In the genomic region with DNA sequence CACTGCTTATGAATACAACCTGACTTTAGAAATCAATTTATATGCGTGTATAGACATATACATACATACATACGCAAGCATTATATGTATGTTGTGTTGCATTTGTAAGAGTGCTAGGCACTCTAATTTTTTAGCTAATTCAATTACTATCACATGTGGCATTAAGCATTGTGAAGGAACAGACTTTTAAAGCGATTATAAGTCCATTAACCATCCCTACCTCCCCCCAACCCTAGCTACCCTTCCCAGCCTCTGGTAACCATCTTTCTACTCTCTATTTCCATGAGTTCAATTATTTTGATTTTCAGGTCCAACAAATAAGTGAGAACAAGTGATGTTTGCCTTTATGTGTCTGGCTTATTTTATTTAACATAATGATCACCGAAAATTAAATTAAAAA, we compare ENCODE assay signal across 24 cellular contexts.
DNase-seq lines count a peak whose midpoint lies in the region; ATAC-seq and TF ChIP-seq lines count a peak whose summit lies in the region.
"Had no signal": no experiment of that assay in that cellular context is flagged by ENCODE, and none has a peak within 500 bp of the region (broad histone marks: within the 10 kb centered on the region; RNA-seq: fewer than 3 reads in every experiment).

No MANE protein-coding gene starts in this region.

- DNase-seq in SK-N-SH (peak; percentile 31), BE2C (peak; percentile 15), NCI-H82 (lab: John Stamatoyannopoulos, UW) (peak; percentile 90), SK-N-DZ (ENCODE audit: low spot score) (no peak), NCI-H1930 (lab: John Stamatoyannopoulos, UW) (no peak)
- DNase-seq: AML-193; C1 segment of cervical spinal cord; CD4-positive, alpha-beta memory T cell; CD4-positive, CD25-positive, alpha-beta regulatory T cell; CD8-positive, alpha-beta memory T cell; COR-L47; DMS 273 treated with DMSO at 0.1 percent for 48 hours; DMS153; DMS53; DMS79; DND-41; EL; GDM1 had no signal

- no peak overlapping the region for H2AFZ ChIP-seq in SK-N-SH (ENCODE audit: low read depth)

- POLR2A ChIA-PET in SK-N-SH (lab: Yijun Ruan, JAX) = interaction anchor here (0.6 kb wide), 1 partner anchor 1168 kb away, joined by 3 read pairs; no protein-coding TSS in a partner anchor

- H4K20me1 ChIP-seq in SK-N-SH (ENCODE audit: insufficient read depth) = no peaks in the 10 kb centered on the region
- H4K20me1 ChIP-seq: BLaER1 had no signal

- H3K36me3 ChIP-seq in SK-N-SH (replicated peaks in 1 of 2; ENCODE audit: control insufficient read depth in 1 of 2, insufficient read depth in 2 of 2, low read length in 1 of 2) (no peaks in the 10 kb centered on the region), BE2C (no peaks in the 10 kb centered on the region)
- H3K36me3 ChIP-seq: BLaER1 had no signal

- H3K79me2 ChIP-seq in SK-N-SH (ENCODE audit: insufficient read depth) = no peaks in the 10 kb centered on the region

- TF ChIP-seq CTCF in SK-N-SH (IDR thresholded peaks at IDR 0.05) = no peak
- TF ChIP-seq CTCF in BE2C (IDR thresholded peaks at IDR 0.05; ENCODE audit: low read depth, low read length) = no peak
- peak; percentile 53 for TF ChIP-seq CTCF in subcutaneous adipose tissue (IDR thresholded peaks at IDR 0.05; ENCODE audit: low read depth)

- no peak for TF ChIP-seq RAD21 in SK-N-SH (IDR thresholded peaks at IDR 0.05; ENCODE audit: low read length)

- 28% methylated on average over 4 of the region's 4 CpGs for WGBS in SK-N-SH (ENCODE audit: low lambda C conversion rate)

- H3K27me3 ChIP-seq in SK-N-SH (ENCODE audit: insufficient read depth) (no peaks in the 10 kb centered on the region), BE2C (no peaks in the 10 kb centered on the region)
- H3K27me3 ChIP-seq: BLaER1 had no signal

- no peak for ATAC-seq in SK-N-SH treated with all-trans-retinoic acid at 6 μM for 48 hours
- ATAC-seq: A549, GM12878 had no signal

- H3K4me3 ChIP-seq in SK-N-SH (ENCODE audit: low read depth in 2 of 2, low read length in 1 of 2) = no peak overlapping the region
- H3K4me3 ChIP-seq in BE2C (ENCODE audit: low read depth, low read length) = no peak overlapping the region
- H3K4me3 ChIP-seq: A549, BLaER1, GM12878 had no signal

- H3K4me1 ChIP-seq in SK-N-SH (ENCODE audit: control insufficient read depth in 1 of 2, insufficient read depth in 2 of 2, low read depth in 1 of 2, low read length in 1 of 2) (no peaks in the 10 kb centered on the region; a peak in 1 of 4 replicates), BE2C (peaks cover 4% of the 10 kb centered on the region; the same call in 1 of the 2 replicates)
- H3K4me1 ChIP-seq: A549, BLaER1 had no signal

- no peaks in the 10 kb centered on the region; the same call in 1 of the 2 replicates for H3K9me2 ChIP-seq in SK-N-SH

- H3K4me2 ChIP-seq in SK-N-SH = no peak overlapping the region
- H3K4me2 ChIP-seq: A549, BLaER1 had no signal

- H3K9me3 ChIP-seq in SK-N-SH (no peaks in the 10 kb centered on the region), BE2C (no peaks in the 10 kb centered on the region)
- H3K9me3 ChIP-seq: A549, BLaER1 had no signal

- H3F3A ChIP-seq in SK-N-SH (replicated peaks; ENCODE audit: insufficient read depth) = no peaks in the 10 kb centered on the region

- no peak overlapping the region for H3K9ac ChIP-seq in SK-N-SH
- H3K9ac ChIP-seq: BLaER1 had no signal

- peak overlapping the region in 1 of 2 experiments; percentile 53; a peak in 2 of 4 replicates for H3K27ac ChIP-seq in SK-N-SH (ENCODE audit: low read depth in 2 of 2, low read length in 1 of 2)
- H3K27ac ChIP-seq: 22Rv1, A549, BLaER1 had no signal

- CTCF ChIA-PET in SK-N-SH (lab: Yijun Ruan, JAX) = interaction anchor here (1.1 to 1.7 kb wide), 3 partner anchors 8 to 247 kb away, joined by 3 to 7 read pairs (median 3); no protein-coding TSS in a partner anchor

- TF ChIP-seq EP300 in SK-N-SH (IDR thresholded peaks at IDR 0.05; ENCODE audit: borderline replicate concordance in 1 of 2, low read depth in 1 of 2, low read length in 1 of 2) = peak in 1 of 2 experiments; percentile 12; a peak in 1 of 4 replicates

TF ChIP-seq in SK-N-SH, 30 proteins besides CTCF, POLR2A, EP300 and RAD21 (continues in another document):
- no peak for TF ChIP-seq RFX5 (IDR thresholded peaks at IDR 0.05; ENCODE audit: low read length)
- TF ChIP-seq TCF12 (IDR thresholded peaks at IDR 0.05) = no peak
- TF ChIP-seq EZH2phosphoT487 (IDR thresholded peaks at IDR 0.05; ENCODE audit: borderline replicate concordance, low read depth) = no peak
- TF ChIP-seq, protein P1, sequence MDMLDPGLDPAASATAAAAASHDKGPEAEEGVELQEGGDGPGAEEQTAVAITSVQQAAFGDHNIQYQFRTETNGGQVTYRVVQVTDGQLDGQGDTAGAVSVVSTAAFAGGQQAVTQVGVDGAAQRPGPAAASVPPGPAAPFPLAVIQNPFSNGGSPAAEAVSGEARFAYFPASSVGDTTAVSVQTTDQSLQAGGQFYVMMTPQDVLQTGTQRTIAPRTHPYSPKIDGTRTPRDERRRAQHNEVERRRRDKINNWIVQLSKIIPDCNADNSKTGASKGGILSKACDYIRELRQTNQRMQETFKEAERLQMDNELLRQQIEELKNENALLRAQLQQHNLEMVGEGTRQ (IDR thresholded peaks at IDR 0.05; ENCODE audit: borderline replicate concordance, low read depth, low read length) = no peak
- TF ChIP-seq, protein P2, sequence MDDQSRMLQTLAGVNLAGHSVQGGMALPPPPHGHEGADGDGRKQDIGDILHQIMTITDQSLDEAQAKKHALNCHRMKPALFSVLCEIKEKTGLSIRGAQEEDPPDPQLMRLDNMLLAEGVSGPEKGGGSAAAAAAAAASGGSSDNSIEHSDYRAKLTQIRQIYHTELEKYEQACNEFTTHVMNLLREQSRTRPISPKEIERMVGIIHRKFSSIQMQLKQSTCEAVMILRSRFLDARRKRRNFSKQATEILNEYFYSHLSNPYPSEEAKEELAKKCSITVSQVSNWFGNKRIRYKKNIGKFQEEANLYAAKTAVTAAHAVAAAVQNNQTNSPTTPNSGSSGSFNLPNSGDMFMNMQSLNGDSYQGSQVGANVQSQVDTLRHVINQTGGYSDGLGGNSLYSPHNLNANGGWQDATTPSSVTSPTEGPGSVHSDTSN (IDR thresholded peaks at IDR 0.05) = no peak
- TF ChIP-seq SMC3 (IDR thresholded peaks at IDR 0.05; ENCODE audit: low read depth, low read length) = no peak
- TF ChIP-seq FOXJ3 (CRISPR knock-in tag; IDR thresholded peaks at IDR 0.05) = no peak
- TF ChIP-seq, protein P3, sequence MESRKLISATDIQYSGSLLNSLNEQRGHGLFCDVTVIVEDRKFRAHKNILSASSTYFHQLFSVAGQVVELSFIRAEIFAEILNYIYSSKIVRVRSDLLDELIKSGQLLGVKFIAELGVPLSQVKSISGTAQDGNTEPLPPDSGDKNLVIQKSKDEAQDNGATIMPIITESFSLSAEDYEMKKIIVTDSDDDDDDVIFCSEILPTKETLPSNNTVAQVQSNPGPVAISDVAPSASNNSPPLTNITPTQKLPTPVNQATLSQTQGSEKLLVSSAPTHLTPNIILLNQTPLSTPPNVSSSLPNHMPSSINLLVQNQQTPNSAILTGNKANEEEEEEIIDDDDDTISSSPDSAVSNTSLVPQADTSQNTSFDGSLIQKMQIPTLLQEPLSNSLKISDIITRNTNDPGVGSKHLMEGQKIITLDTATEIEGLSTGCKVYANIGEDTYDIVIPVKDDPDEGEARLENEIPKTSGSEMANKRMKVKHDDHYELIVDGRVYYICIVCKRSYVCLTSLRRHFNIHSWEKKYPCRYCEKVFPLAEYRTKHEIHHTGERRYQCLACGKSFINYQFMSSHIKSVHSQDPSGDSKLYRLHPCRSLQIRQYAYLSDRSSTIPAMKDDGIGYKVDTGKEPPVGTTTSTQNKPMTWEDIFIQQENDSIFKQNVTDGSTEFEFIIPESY (IDR thresholded peaks at IDR 0.05; ENCODE audit: borderline replicate concordance, low read depth) = no peak

TF ChIP-seq in SK-N-SH treated with all-trans-retinoic acid at 6 μM for 48 hours, 23 proteins besides CTCF, POLR2A, EP300 and RAD21:
- TF ChIP-seq TCF4 (CRISPR knock-in tag; IDR thresholded peaks at IDR 0.05; ENCODE audit: borderline replicate concordance) = no peak
- TF ChIP-seq ZC3H10 (CRISPR knock-in tag; IDR thresholded peaks at IDR 0.05) = no peak
- no peak for TF ChIP-seq PPARA (CRISPR knock-in tag; IDR thresholded peaks at IDR 0.05; ENCODE audit: borderline replicate concordance)

Comparison
In these comparisons a context has a peak if more than half of its experiments do, and no peak if none do; other contexts are left out.
1. DNase-seq: peak in SK-N-SH (single experiment), BE2C (single experiment) and NCI-H82 (single experiment); none in SK-N-DZ (single experiment) and NCI-H1930 (0 of 2).